Comparison of ENCODE assay signal across 19 cellular contexts in genomic region chrX:28590394-28590793, GRCh38. TPM values are rescaled to one million over a fixed set of nuclear protein-coding genes. Genes with fewer than 3 reads are reported as not detected.
DNase-seq lines count a peak whose midpoint lies in the region; ATAC-seq and TF ChIP-seq lines count a peak whose summit lies in the region.
"Had no signal": no experiment of that assay in that cellular context is flagged by ENCODE, and none has a peak within 500 bp of the region (broad histone marks: within the 10 kb centered on the region; RNA-seq: fewer than 3 reads in every experiment).

No MANE protein-coding gene starts in this region.

- peaks cover 21% of the 10 kb centered on the region for H3K4me1 Mint-ChIP-seq in neural crest cell

- in situ Hi-C loops in G401 (cut with HindIII; ENCODE audit: low sequenced_read_pairs), result no loop called here

- ATAC-seq in GM18873 (IDR thresholded peaks at IDR 0.05; ENCODE audit: low FRiP score, unreplicated experiment), result no peak
- ATAC-seq: left lobe of liver had no signal

- H3K27ac Mint-ChIP-seq in neural crest cell (ENCODE audit: unreplicated experiment), result no peak overlapping the region
- H3K27ac Mint-ChIP-seq: dendritic cell treated with granulocyte-macrophage colony-stimulating factor and Interleukin-4, amounts not matched to agents 40 ng/mL and 50 ng/mL, for 4 days; stimulated activated naive CD8-positive, alpha-beta T cell treated with anti-CD3 and anti-CD28 coated beads, Interleukin-15, Interleukin-2, amounts not matched to agents 100 ng/mL and 50 ng/mL, for 24 hours had no signal

- TF ChIP-seq CTCF in neural crest cell (conservative IDR thresholded peaks at IDR 0.05), result peak; percentile 15

- H3K9me3 Mint-ChIP-seq in neural crest cell, result no peaks in the 10 kb centered on the region
- H3K9me3 Mint-ChIP-seq: dendritic cell treated with granulocyte-macrophage colony-stimulating factor and Interleukin-4, amounts not matched to agents 40 ng/mL and 50 ng/mL, for 4 days; stimulated activated naive CD8-positive, alpha-beta T cell treated with anti-CD3 and anti-CD28 coated beads, Interleukin-15, Interleukin-2, amounts not matched to agents 100 ng/mL and 50 ng/mL, for 24 hours had no signal

- H3K36me3 Mint-ChIP-seq in neural crest cell (ENCODE audit: low read depth), result no peaks in the 10 kb centered on the region

- H3K27me3 Mint-ChIP-seq in neural crest cell (ENCODE audit: low read depth), result peaks cover 8% of the 10 kb centered on the region
- H3K27me3 Mint-ChIP-seq: dendritic cell treated with granulocyte-macrophage colony-stimulating factor and Interleukin-4, amounts not matched to agents 40 ng/mL and 50 ng/mL, for 4 days; stimulated activated naive CD8-positive, alpha-beta T cell treated with anti-CD3 and anti-CD28 coated beads, Interleukin-15, Interleukin-2, amounts not matched to agents 100 ng/mL and 50 ng/mL, for 24 hours had no signal

- H3K4me3 Mint-ChIP-seq in neural crest cell, result no peak overlapping the region
- H3K4me3 Mint-ChIP-seq: dendritic cell treated with granulocyte-macrophage colony-stimulating factor and Interleukin-4, amounts not matched to agents 40 ng/mL and 50 ng/mL, for 4 days; stimulated activated naive CD8-positive, alpha-beta T cell treated with anti-CD3 and anti-CD28 coated beads, Interleukin-15, Interleukin-2, amounts not matched to agents 100 ng/mL and 50 ng/mL, for 24 hours had no signal

- peak; percentile 38 for DNase-seq in G401 (ENCODE audit: low spot score)
- DNase-seq in glomerular endothelial cell (ENCODE audit: extremely low read depth, low read depth, low spot score), result peak; percentile 29
- no peak for DNase-seq in neural crest cell (ENCODE audit: low read depth, low spot score)
- no peak for DNase-seq in NCI-H2171 treated with DMSO at 0.1 percent for 48 hours (lab: John Stamatoyannopoulos, UW)
- DNase-seq in RKO (ENCODE audit: low spot score), result no peak
- no peak for DNase-seq in UCSD-AML1 (lab: John Stamatoyannopoulos, UW; ENCODE audit: unreplicated experiment)
- DNase-seq: activated CD4-positive, CD25-positive, alpha-beta regulatory T cell; activated effector memory CD4-positive, alpha-beta T cell treated with Interleukin-2 at 50 U/mL for 16 hours; amniotic stem cell; KBM-7; NCI-H1048 had no signal

- H3K27ac ChIP-seq in angular gyrus (ENCODE audit: low read depth, low read length), result peak overlapping the region; percentile 4
- H3K27ac ChIP-seq: HL-60 had no signal

RNA-seq across cellular contexts. Expression of gene IL1RAPL1, which starts 3.1 kb away (rescaled TPM):
- not detected in 2 replicates for total RNA-seq in G401 (2014; rRNA removed; shearing (Covaris generic))
- total RNA-seq in glomerular endothelial cell (1.2 and 1.7 TPM in 2 replicates), neural crest cell (2.7 and 2.9 TPM in 2 replicates)
- total RNA-seq: left lobe of liver; myocyte; T-helper 1 cell treated with Interleukin-12 subunit alpha and Interleukin-12 subunit beta and Interleukin-4 antibody, amounts not matched to agents 30 ng/mL and 1 ng/mL, for 36 hours had no signal

Comparison
In these comparisons a context has a peak if more than half of its experiments do, and no peak if none do; other contexts are left out.
1. DNase-seq: peak in G401 (single experiment) and glomerular endothelial cell (single experiment); none in neural crest cell (single experiment), NCI-H2171 treated with DMSO at 0.1 percent for 48 hours (single experiment), RKO (single experiment) and UCSD-AML1 (single experiment).